In the genomic region with DNA sequence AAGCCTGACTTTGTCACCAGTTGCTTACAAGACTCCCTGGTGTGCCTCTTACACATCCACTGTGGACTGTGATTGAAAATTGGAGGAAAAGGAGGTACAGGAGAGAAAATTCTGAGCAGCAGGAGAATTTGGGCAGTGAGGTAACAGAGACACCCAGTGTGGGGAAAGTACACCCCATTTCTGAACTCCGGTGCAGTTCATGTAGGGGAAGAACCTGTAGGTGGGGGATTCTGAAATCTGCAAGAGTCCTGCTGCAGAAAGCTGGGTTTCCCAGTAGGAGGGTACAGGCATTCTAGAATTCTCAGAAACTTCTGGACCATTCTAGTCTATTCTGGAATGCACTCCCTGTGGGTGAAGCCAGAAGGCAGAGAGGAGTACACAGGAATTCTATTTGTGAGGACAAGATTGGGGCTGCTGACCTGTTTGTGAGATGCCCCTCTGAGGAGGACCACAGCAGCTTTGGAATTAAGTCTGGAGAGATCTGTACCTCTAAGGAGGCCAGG, we compare ENCODE assay signal across 1 cellular context.
TF ChIP-seq lines count a peak whose summit lies in the region.

No MANE protein-coding gene starts in this region.

TF ChIP-seq in GM12878, 131 proteins besides CTCF, POLR2A, EP300 and RAD21 (continued from another document):
- TF ChIP-seq, protein P1, sequence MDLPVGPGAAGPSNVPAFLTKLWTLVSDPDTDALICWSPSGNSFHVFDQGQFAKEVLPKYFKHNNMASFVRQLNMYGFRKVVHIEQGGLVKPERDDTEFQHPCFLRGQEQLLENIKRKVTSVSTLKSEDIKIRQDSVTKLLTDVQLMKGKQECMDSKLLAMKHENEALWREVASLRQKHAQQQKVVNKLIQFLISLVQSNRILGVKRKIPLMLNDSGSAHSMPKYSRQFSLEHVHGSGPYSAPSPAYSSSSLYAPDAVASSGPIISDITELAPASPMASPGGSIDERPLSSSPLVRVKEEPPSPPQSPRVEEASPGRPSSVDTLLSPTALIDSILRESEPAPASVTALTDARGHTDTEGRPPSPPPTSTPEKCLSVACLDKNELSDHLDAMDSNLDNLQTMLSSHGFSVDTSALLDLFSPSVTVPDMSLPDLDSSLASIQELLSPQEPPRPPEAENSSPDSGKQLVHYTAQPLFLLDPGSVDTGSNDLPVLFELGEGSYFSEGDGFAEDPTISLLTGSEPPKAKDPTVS (IDR thresholded peaks at IDR 0.05; ENCODE audit: low read depth, low read length), result peak; percentile 99
- TF ChIP-seq BMI1 (IDR thresholded peaks at IDR 0.05; ENCODE audit: borderline replicate concordance) (no peak), NFXL1 (IDR thresholded peaks at IDR 0.05; ENCODE audit: borderline replicate concordance) (no peak)
